1 cellular context compared by ENCODE assay signal in genomic region chr13:75372517-75372916, GRCh38.
TF ChIP-seq lines count a peak whose summit lies in the region.

No MANE protein-coding gene starts in this region.

TF ChIP-seq in GM23338, 12 proteins besides CTCF, POLR2A, EP300 and RAD21 (continued from another document):
- TF ChIP-seq, protein P1, sequence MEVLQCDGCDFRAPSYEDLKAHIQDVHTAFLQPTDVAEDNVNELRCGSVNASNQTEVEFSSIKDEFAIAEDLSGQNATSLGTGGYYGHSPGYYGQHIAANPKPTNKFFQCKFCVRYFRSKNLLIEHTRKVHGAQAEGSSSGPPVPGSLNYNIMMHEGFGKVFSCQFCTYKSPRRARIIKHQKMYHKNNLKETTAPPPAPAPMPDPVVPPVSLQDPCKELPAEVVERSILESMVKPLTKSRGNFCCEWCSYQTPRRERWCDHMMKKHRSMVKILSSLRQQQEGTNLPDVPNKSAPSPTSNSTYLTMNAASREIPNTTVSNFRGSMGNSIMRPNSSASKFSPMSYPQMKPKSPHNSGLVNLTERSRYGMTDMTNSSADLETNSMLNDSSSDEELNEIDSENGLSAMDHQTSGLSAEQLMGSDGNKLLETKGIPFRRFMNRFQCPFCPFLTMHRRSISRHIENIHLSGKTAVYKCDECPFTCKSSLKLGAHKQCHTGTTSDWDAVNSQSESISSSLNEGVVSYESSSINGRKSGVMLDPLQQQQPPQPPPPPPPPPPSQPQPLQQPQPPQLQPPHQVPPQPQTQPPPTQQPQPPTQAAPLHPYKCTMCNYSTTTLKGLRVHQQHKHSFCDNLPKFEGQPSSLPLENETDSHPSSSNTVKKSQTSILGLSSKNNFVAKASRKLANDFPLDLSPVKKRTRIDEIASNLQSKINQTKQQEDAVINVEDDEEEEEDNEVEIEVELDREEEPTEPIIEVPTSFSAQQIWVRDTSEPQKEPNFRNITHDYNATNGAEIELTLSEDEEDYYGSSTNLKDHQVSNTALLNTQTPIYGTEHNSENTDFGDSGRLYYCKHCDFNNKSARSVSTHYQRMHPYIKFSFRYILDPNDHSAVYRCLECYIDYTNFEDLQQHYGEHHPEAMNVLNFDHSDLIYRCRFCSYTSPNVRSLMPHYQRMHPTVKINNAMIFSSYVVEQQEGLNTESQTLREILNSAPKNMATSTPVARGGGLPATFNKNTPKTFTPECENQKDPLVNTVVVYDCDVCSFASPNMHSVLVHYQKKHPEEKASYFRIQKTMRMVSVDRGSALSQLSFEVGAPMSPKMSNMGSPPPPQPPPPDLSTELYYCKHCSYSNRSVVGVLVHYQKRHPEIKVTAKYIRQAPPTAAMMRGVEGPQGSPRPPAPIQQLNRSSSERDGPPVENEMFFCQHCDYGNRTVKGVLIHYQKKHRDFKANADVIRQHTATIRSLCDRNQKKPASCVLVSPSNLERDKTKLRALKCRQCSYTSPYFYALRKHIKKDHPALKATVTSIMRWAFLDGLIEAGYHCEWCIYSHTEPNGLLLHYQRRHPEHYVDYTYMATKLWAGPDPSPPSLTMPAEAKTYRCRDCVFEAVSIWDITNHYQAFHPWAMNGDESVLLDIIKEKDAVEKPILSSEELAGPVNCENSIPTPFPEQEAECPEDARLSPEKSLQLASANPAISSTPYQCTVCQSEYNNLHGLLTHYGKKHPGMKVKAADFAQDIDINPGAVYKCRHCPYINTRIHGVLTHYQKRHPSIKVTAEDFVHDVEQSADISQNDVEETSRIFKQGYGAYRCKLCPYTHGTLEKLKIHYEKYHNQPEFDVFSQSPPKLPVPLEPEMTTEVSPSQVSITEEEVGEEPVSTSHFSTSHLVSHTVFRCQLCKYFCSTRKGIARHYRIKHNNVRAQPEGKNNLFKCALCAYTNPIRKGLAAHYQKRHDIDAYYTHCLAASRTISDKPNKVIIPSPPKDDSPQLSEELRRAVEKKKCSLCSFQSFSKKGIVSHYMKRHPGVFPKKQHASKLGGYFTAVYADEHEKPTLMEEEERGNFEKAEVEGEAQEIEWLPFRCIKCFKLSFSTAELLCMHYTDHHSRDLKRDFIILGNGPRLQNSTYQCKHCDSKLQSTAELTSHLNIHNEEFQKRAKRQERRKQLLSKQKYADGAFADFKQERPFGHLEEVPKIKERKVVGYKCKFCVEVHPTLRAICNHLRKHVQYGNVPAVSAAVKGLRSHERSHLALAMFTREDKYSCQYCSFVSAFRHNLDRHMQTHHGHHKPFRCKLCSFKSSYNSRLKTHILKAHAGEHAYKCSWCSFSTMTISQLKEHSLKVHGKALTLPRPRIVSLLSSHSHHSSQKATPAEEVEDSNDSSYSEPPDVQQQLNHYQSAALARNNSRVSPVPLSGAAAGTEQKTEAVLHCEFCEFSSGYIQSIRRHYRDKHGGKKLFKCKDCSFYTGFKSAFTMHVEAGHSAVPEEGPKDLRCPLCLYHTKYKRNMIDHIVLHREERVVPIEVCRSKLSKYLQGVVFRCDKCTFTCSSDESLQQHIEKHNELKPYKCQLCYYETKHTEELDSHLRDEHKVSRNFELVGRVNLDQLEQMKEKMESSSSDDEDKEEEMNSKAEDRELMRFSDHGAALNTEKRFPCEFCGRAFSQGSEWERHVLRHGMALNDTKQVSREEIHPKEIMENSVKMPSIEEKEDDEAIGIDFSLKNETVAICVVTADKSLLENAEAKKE (CRISPR knock-in tag; IDR thresholded peaks at IDR 0.05): no peak
- TF ChIP-seq CREB1 (CRISPR knock-in tag; IDR thresholded peaks at IDR 0.05; ENCODE audit: low read depth) (no peak), NANOG (IDR thresholded peaks at IDR 0.05; ENCODE audit: borderline replicate concordance) (no peak), ETS1 (IDR thresholded peaks at IDR 0.05) (no peak), STAT1 (IDR thresholded peaks at IDR 0.05; ENCODE audit: unreplicated experiment) (no peak), ZNF331 (CRISPR knock-in tag; IDR thresholded peaks at IDR 0.05; ENCODE audit: low read depth) (no peak), POLR2AphosphoS5 (IDR thresholded peaks at IDR 0.05; ENCODE audit: low read depth) (no peak), REST (IDR thresholded peaks at IDR 0.05; ENCODE audit: unreplicated experiment) (no peak), ZNF114 (CRISPR knock-in tag; IDR thresholded peaks at IDR 0.05) (no peak), JUNB (IDR thresholded peaks at IDR 0.05; ENCODE audit: unreplicated experiment) (no peak)
